ENCODE assay signal across 22 cellular contexts in the genomic region with DNA sequence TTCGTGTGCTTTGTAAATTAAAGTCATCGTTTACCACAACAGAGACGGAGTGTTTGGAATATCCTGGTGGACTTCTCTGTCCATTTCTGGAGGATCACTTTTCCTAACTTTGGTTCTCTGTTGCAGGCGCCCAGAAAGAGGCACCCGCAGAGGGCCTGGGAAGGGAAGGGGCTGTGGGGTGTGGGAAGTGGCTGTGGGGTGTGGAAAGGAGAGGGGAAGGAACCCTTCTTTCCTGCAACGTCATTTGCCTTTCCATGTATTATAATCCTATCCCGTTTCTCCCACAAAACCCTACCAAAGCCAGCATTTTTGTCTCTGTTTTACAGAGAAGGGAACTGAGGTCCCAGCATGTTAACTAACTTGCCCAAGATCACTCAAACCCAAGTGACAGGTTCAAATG.
A peak's percentile ranks its signal among the peaks of the same experiment; 100 is the strongest.
DNase-seq lines count a peak whose midpoint lies in the region; ATAC-seq and TF ChIP-seq lines count a peak whose summit lies in the region.
"Had no signal": no experiment of that assay in that cellular context is flagged by ENCODE, and none has a peak within 500 bp of the region (broad histone marks: within the 10 kb centered on the region; RNA-seq: fewer than 3 reads in every experiment).

No MANE protein-coding gene starts in this region.

- H3K9me3 ChIP-seq in SJCRH30 (replicated peaks) = no peaks in the 10 kb centered on the region
- no peaks in the 10 kb centered on the region for H3K9me3 ChIP-seq in muscle layer of duodenum (ENCODE audit: control insufficient read depth in 1 of 2, low read length in 2 of 2)
- H3K9me3 ChIP-seq in spleen = no peaks in the 10 kb centered on the region
- H3K9me3 ChIP-seq: body of pancreas, mucosa of descending colon, testis had no signal

- TF ChIP-seq POLR2A in spleen (IDR thresholded peaks at IDR 0.05) = no peak

- DNase-seq in SJCRH30 (no peak), spleen (peak; percentile 22), DMS79 (lab: John Stamatoyannopoulos, UW) (no peak), GM19238 (ENCODE audit: insufficient read length, low spot score) (no peak), posterior vena cava (ENCODE audit: low spot score) (no peak)
- DNase-seq: activated B cell treated with CpG ODN at 0.5 μM for 24 hours; activated CD4-positive, alpha-beta T cell treated with anti-CD3 and anti-CD28 coated beads, Interleukin-2, amount 50 U/mL, for 48 hours; activated effector memory CD4-positive, alpha-beta T cell treated with Interleukin-2 at 50 U/mL for 16 hours; activated naive CD8-positive, alpha-beta T cell treated with anti-CD3 and anti-CD28 coated beads, Interleukin-2, amount 50 U/mL, for 24 hours; body of pancreas; H7; mucosa of descending colon; NCI-H1417; NCI-H2081 treated with DMSO at 0.1 percent for 48 hours; RPMI8226; stimulated activated CD4-positive, alpha-beta T cell treated with anti-CD3 and anti-CD28 coated beads, Interleukin-1b, Interleukin-23, amount 100 ng/mL, for 48 hours; T1000; testis had no signal

- no peak overlapping the region for H3K4me3 ChIP-seq in SJCRH30
- H3K4me3 ChIP-seq in muscle layer of duodenum (ENCODE audit: low read depth in 1 of 2, low read length in 2 of 2) = no peak overlapping the region
- H3K4me3 ChIP-seq in spleen = no peak overlapping the region
- H3K4me3 ChIP-seq: body of pancreas, mucosa of descending colon, testis had no signal

- peaks cover 31% of the 10 kb centered on the region for H3K4me1 ChIP-seq in SJCRH30
- peaks cover 4 to 41% of the 10 kb centered on the region in 2 donors for H3K4me1 ChIP-seq in muscle layer of duodenum (ENCODE audit: control insufficient read depth in 1 of 2, insufficient read depth in 2 of 2, low read length in 2 of 2)
- peaks cover 0 to 4% (median 0%) of the 10 kb centered on the region in 6 donors for H3K4me1 ChIP-seq in spleen
- H3K4me1 ChIP-seq: body of pancreas had no signal

- ATAC-seq in HG03460 (IDR thresholded peaks at IDR 0.05; ENCODE audit: unreplicated experiment) = no peak
- ATAC-seq: activated naive CD8-positive, alpha-beta T cell treated with anti-CD3 and anti-CD28 coated beads, Interleukin-2, amount 50 U/mL, for 24 hours; body of pancreas; mucosa of descending colon had no signal

- TF ChIP-seq CTCF in spleen (IDR thresholded peaks at IDR 0.05 in 8 of 11, conservative IDR thresholded peaks at IDR 0.05 in 3 of 11) = no peak

- H3K36me3 ChIP-seq in SJCRH30 (no peaks in the 10 kb centered on the region; the same call in 1 of the 2 replicates), muscle layer of duodenum (ENCODE audit: control insufficient read depth in 1 of 2, insufficient read depth in 2 of 2, low read length in 2 of 2) (no peaks in the 10 kb centered on the region), spleen (no peaks in the 10 kb centered on the region)

- 67 to 80% (median 74%) methylated on average over 7 of the region's 7 CpGs for WGBS in spleen, 5 donors

- H3K27me3 ChIP-seq in SJCRH30 (no peaks in the 10 kb centered on the region), muscle layer of duodenum (ENCODE audit: low read depth, low read length) (no peaks in the 10 kb centered on the region), spleen (replicated peaks in 1 of 7) (peaks cover 0 to 25% (median 0%) of the 10 kb centered on the region in 7 donors)
- H3K27me3 ChIP-seq: body of pancreas, testis had no signal

- H3K27ac ChIP-seq in SJCRH30 = peak overlapping the region; percentile 57
- peak overlapping the region; percentile 75 for H3K27ac ChIP-seq in cingulate gyrus (ENCODE audit: low read depth, low read length)
- H3K27ac ChIP-seq in muscle layer of duodenum (ENCODE audit: low read length) = peak overlapping the region; percentile 69
- H3K27ac ChIP-seq in spleen = no peak overlapping the region
- H3K27ac ChIP-seq: body of pancreas, HL-60 had no signal

- intact Hi-C loops in spleen (cut with DNase I; ENCODE audit: low total_unique reads) (no loop called here), posterior vena cava (cut with DNase I) (loop anchor here in 1 of 2 donors (5.0 to 10.0 kb wide), 2 partner anchors 33 to 70 kb away; no protein-coding TSS in a partner anchor)

Comparison
In these comparisons a context has a peak if more than half of its experiments do, and no peak if none do; other contexts are left out.
1. H3K27ac ChIP-seq: peak in SJCRH30 (single experiment), cingulate gyrus (single experiment) and muscle layer of duodenum (single experiment); none in spleen (0 of 8).